ENCODE assay signal across 20 cellular contexts in the genomic region with DNA sequence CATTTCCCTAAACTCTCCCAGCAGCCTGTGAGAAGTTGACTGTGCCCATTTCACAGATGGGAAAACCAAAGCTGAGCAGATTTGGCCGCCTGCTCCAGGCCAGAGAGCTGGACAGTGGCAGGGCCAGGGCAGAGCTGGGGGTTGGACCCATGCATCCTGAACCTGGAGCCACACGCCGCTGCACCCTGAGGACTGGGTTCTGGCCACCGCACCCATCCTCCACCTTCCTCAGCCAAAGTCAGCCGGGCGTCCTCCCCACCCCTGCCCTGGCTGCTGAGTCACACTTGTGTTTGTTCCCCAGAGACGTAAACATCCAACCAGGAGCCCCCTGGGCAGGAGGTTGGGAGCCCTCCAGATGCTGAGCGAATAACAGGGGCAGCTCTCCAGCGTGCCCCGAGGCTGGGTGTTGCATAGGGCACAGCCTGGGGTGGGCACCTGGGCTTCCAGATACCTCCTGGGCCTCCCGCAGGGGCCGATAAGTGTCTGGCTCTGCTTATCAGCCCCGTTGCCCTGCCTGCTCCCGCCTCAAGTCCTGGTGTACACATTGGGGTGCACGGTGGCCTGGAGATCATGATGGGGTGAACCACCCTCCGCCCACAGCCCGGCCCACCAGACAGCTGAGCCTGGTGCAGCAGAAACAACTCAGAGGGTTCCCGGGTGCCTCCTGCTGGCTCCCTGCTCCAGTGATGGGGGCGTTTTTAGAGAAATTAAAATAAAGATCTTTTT. TPM values are rescaled to one million over a fixed set of nuclear protein-coding genes. Genes with fewer than 3 reads are reported as not detected.
A peak's percentile ranks its signal among the peaks of the same experiment; 100 is the strongest.
DNase-seq lines count a peak whose midpoint lies in the region; ATAC-seq and TF ChIP-seq lines count a peak whose summit lies in the region.
"Had no signal": no experiment of that assay in that cellular context is flagged by ENCODE, and none has a peak within 500 bp of the region (broad histone marks: within the 10 kb centered on the region; RNA-seq: fewer than 3 reads in every experiment).

No MANE protein-coding gene starts in this region.

- H3K14ac ChIP-seq in IMR-90 (replicated peaks; ENCODE audit: low read depth, low read length): no peak overlapping the region

- H2BK20ac ChIP-seq in IMR-90 (ENCODE audit: low read depth, low read length): no peak overlapping the region

- H3K4me1 ChIP-seq in BLaER1 (peaks cover 61% of the 10 kb centered on the region), IMR-90 (ENCODE audit: control insufficient read depth, insufficient read depth, low read length) (peaks cover 5% of the 10 kb centered on the region; the same call in 1 of the 2 replicates), mucosa of stomach (ENCODE audit: control insufficient read depth, insufficient read depth, low read length) (peaks cover 13% of the 10 kb centered on the region), esophagus squamous epithelium (peaks cover 0 to 14% (median 3%) of the 10 kb centered on the region in 3 donors)
- H3K4me1 ChIP-seq: tibial nerve had no signal

- H3K56ac ChIP-seq in IMR-90 (ENCODE audit: extremely low read depth, insufficient read depth, low read length): no peak overlapping the region

- TF ChIP-seq POLR2A in IMR-90 (IDR thresholded peaks at IDR 0.05; ENCODE audit: low read depth, low read length) (no peak), esophagus squamous epithelium (IDR thresholded peaks at IDR 0.05) (no peak)

- H2AK5ac ChIP-seq in IMR-90 (ENCODE audit: low read depth, low read length): no peak overlapping the region

- H3K36me3 ChIP-seq in BLaER1: peaks cover 11% of the 10 kb centered on the region
- no peaks in the 10 kb centered on the region for H3K36me3 ChIP-seq in IMR-90 (ENCODE audit: control insufficient read depth, insufficient read depth, low read length)
- no peaks in the 10 kb centered on the region for H3K36me3 ChIP-seq in mucosa of stomach (ENCODE audit: control insufficient read depth, insufficient read depth, low read length)
- H3K36me3 ChIP-seq in esophagus squamous epithelium: peaks cover 0 to 3% (median 0%) of the 10 kb centered on the region in 3 donors
- H3K36me3 ChIP-seq: brain microvascular endothelial cell had no signal

- CTCF ChIA-PET in IMR-90 (lab: Yijun Ruan, JAX): interaction anchor here (0.5 to 0.6 kb wide), 2 partner anchors 35 to 179 kb away, joined by 3 read pairs; no protein-coding TSS in a partner anchor

- H3K27ac ChIP-seq in BLaER1 (peak overlapping the region; percentile 44; the same call in 1 of the 2 replicates), IMR-90 (ENCODE audit: insufficient read depth, low read length) (no peak overlapping the region), esophagus squamous epithelium (no peak overlapping the region)
- H3K27ac ChIP-seq: brain microvascular endothelial cell, KMS-11, tibial nerve had no signal

- no peak overlapping the region for H2AFZ ChIP-seq in IMR-90 (replicated peaks; ENCODE audit: low read length, poor library complexity)

- no peak overlapping the region for H3K4ac ChIP-seq in IMR-90 (ENCODE audit: low read depth, low read length)

- H3K9me1 ChIP-seq in IMR-90 (ENCODE audit: insufficient read depth, low read length): no peaks in the 10 kb centered on the region; the same call in 1 of the 2 replicates

- 75% methylated on average over 2 of the region's 19 CpGs; no CpG with 5 or more reads in 1 of the 2 experiments for WGBS in IMR-90 (ENCODE audit: extremely low coverage in 2 of 2, insufficient read length in 1 of 2), 2 experiments
- 54 to 61% methylated on average over 11 to 14 of the region's 19 CpGs for WGBS in esophagus squamous epithelium, 2 donors

- peak; percentile 28 for DNase-seq in IMR-90
- DNase-seq in amniotic epithelial cell (ENCODE audit: low read depth): peak; percentile 7
- DNase-seq in GM19238 (ENCODE audit: insufficient read length, low spot score): no peak
- DNase-seq in esophagus squamous epithelium (lab: John Stamatoyannopoulos, UW): no peak
- DNase-seq: activated CD4-positive, CD25-positive, alpha-beta regulatory T cell; activated naive CD4-positive, alpha-beta T cell treated with anti-CD3 and anti-CD28 coated beads for 36 hours; brain microvascular endothelial cell; C1 segment of cervical spinal cord; effector memory CD4-positive, alpha-beta T cell; foreskin melanocyte; H9; mammary epithelial cell; NCI-H146; SK-N-SH had no signal

- no peaks in the 10 kb centered on the region for H3K79me1 ChIP-seq in IMR-90 (ENCODE audit: low read depth in 1 of 2, low read length in 2 of 2)

- H3K9me3 ChIP-seq in BLaER1 (no peaks in the 10 kb centered on the region), IMR-90 (ENCODE audit: control insufficient read depth, insufficient read depth, low read length) (no peaks in the 10 kb centered on the region), mucosa of stomach (ENCODE audit: control insufficient read depth, low read length) (no peaks in the 10 kb centered on the region), esophagus squamous epithelium (no peaks in the 10 kb centered on the region)
- H3K9me3 ChIP-seq: SK-N-SH, tibial nerve had no signal

- H3K4me2 ChIP-seq in BLaER1 (peak overlapping the region; percentile 53), IMR-90 (ENCODE audit: low read depth, low read length) (no peak overlapping the region)
- H3K4me2 ChIP-seq: KMS-11, SK-N-SH had no signal

- POLR2A ChIA-PET in IMR-90 (lab: Charles Lee; ENCODE audit: unreplicated experiment): no interaction called here

- intact Hi-C loops in IMR-90 (cut with micrococcal nuclease) (no loop called here), esophagus squamous epithelium (cut with DNase I) (no loop called here)

- no peak overlapping the region for H4K8ac ChIP-seq in IMR-90 (ENCODE audit: low read depth in 2 of 2, low read length in 2 of 2)

- no peaks in the 10 kb centered on the region for H3K27me3 ChIP-seq in BLaER1
- H3K27me3 ChIP-seq in IMR-90 (ENCODE audit: control insufficient read depth, insufficient read depth, low read length): peaks cover 4% of the 10 kb centered on the region; the same call in 1 of the 2 replicates
- H3K27me3 ChIP-seq in mucosa of stomach (ENCODE audit: control insufficient read depth, insufficient read depth, low read length): no peaks in the 10 kb centered on the region
- H3K27me3 ChIP-seq in esophagus squamous epithelium: peaks cover 0 to 3% (median 0%) of the 10 kb centered on the region in 4 donors
- H3K27me3 ChIP-seq: tibial nerve had no signal

- H3K9ac ChIP-seq in BLaER1: peak overlapping the region; percentile 53; the same call in 1 of the 2 replicates
- no peak overlapping the region for H3K9ac ChIP-seq in IMR-90 (ENCODE audit: low read depth, low read length)
- peak overlapping the region; percentile 37 for H3K9ac ChIP-seq in mucosa of stomach (ENCODE audit: low read length)
- H3K9ac ChIP-seq: KMS-11, SK-N-SH had no signal

- H4K91ac ChIP-seq in IMR-90 (ENCODE audit: insufficient read depth, low read depth, low read length): no peak overlapping the region

- H2BK5ac ChIP-seq in IMR-90 (ENCODE audit: low read depth, low read length, poor library complexity, severe bottlenecking): no peak overlapping the region

- H3K23ac ChIP-seq in IMR-90 (ENCODE audit: low read depth, low read length): no peak overlapping the region

- no peak overlapping the region for H3K18ac ChIP-seq in IMR-90 (ENCODE audit: low read depth, low read length)

- H2BK15ac ChIP-seq in IMR-90 (ENCODE audit: low read depth, low read length): no peak overlapping the region

- TF ChIP-seq RAD21 in IMR-90 (IDR thresholded peaks at IDR 0.05; ENCODE audit: low read length): no peak

- peaks cover 6% of the 10 kb centered on the region for H4K20me1 ChIP-seq in BLaER1
- H4K20me1 ChIP-seq in IMR-90 (ENCODE audit: insufficient read depth, low read length): no peaks in the 10 kb centered on the region

- BruUV-seq in IMR-90 (replicated peaks; lab: Mats Ljungman, UMichigan): no TSS peak

- TF ChIP-seq CTCF in IMR-90 (conservative IDR thresholded peaks at IDR 0.05; ENCODE audit: low read depth, low read length): no peak
- TF ChIP-seq CTCF in esophagus squamous epithelium (IDR thresholded peaks at IDR 0.05): no peak

- dilution Hi-C loops in IMR-90 (cut with HindIII; ENCODE audit: low sequenced_read_pairs, unreplicated experiment): no loop called here

- in situ Hi-C loops in IMR-90 (cut with MboI; ENCODE audit: low sequenced_read_pairs): no loop called here

- no peak overlapping the region for H2BK120ac ChIP-seq in IMR-90 (ENCODE audit: low read depth, low read length)

- H4K5ac ChIP-seq in IMR-90 (ENCODE audit: low read depth, low read length): no peak overlapping the region

- peak; percentile 72 for ATAC-seq in IMR-90 (ENCODE audit: low read depth)
- ATAC-seq in HG02763 (IDR thresholded peaks at IDR 0.05; ENCODE audit: unreplicated experiment): no peak
- no peak for ATAC-seq in GM18868 (IDR thresholded peaks at IDR 0.05; ENCODE audit: unreplicated experiment)

- H3K4me3 ChIP-seq in BLaER1 (no peak overlapping the region), IMR-90 (ENCODE audit: insufficient read depth, low read depth, low read length) (no peak overlapping the region), mucosa of stomach (ENCODE audit: low read length) (no peak overlapping the region), esophagus squamous epithelium (no peak overlapping the region)
- H3K4me3 ChIP-seq: tibial nerve had no signal

- H2AK9ac ChIP-seq in IMR-90 (replicated peaks; ENCODE audit: low read depth, low read length, poor library complexity): peak overlapping the region; percentile 51

TF ChIP-seq in IMR-90, 13 proteins besides CTCF, POLR2A, EP300 and RAD21 (continues in another document):
- TF ChIP-seq CHD1 (IDR thresholded peaks at IDR 0.05; ENCODE audit: low read depth, low read length) (no peak), MAZ (IDR thresholded peaks at IDR 0.05; ENCODE audit: borderline replicate concordance, low read depth, low read length) (peak; percentile 57; the same call in 1 of the 2 replicates), SMC3 (IDR thresholded peaks at IDR 0.05; ENCODE audit: low read depth, low read length) (no peak), NFE2L2 (IDR thresholded peaks at IDR 0.05; ENCODE audit: low read depth, low read length) (peak; percentile 60; the same call in 1 of the 2 replicates), BHLHE40 (IDR thresholded peaks at IDR 0.05; ENCODE audit: low read depth, low read length) (no peak)
- TF ChIP-seq, protein P1, sequence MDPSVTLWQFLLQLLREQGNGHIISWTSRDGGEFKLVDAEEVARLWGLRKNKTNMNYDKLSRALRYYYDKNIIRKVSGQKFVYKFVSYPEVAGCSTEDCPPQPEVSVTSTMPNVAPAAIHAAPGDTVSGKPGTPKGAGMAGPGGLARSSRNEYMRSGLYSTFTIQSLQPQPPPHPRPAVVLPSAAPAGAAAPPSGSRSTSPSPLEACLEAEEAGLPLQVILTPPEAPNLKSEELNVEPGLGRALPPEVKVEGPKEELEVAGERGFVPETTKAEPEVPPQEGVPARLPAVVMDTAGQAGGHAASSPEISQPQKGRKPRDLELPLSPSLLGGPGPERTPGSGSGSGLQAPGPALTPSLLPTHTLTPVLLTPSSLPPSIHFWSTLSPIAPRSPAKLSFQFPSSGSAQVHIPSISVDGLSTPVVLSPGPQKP (IDR thresholded peaks at IDR 0.05; ENCODE audit: borderline replicate concordance, low read depth, low read length): no peak

RNA-seq across cellular contexts. Expression of a gene that starts 23.8 kb away (rescaled TPM):
- total RNA-seq in IMR-90 (2012; rRNA removed) (5.2 and 6.9 TPM in 2 replicates), esophagus squamous epithelium (10 to 100 TPM in 3 of 4 donors, 1 to 10 TPM in 1; 9.1 to 21.0 (median 13.3) TPM)
- 11.9 and 14.6 TPM in 2 replicates for polyA plus RNA-seq in IMR-90 (2012; rRNA removed)
- polyA plus RNA-seq in IMR-90 (2012; cell fraction: cytosol; rRNA removed): 9.7 and 20.7 TPM in 2 replicates
- 10.0 and 19.1 TPM in 2 replicates for polyA plus RNA-seq in IMR-90 (2012; cell fraction: nucleus; rRNA removed; ENCODE audit: low replicate concordance)

Comparison
In these comparisons a context has a peak if more than half of its experiments do, and no peak if none do; other contexts are left out.
1. DNase-seq: peak in IMR-90 (single experiment) and amniotic epithelial cell (single experiment); none in GM19238 (single experiment) and esophagus squamous epithelium (single experiment).